In the genomic region with DNA sequence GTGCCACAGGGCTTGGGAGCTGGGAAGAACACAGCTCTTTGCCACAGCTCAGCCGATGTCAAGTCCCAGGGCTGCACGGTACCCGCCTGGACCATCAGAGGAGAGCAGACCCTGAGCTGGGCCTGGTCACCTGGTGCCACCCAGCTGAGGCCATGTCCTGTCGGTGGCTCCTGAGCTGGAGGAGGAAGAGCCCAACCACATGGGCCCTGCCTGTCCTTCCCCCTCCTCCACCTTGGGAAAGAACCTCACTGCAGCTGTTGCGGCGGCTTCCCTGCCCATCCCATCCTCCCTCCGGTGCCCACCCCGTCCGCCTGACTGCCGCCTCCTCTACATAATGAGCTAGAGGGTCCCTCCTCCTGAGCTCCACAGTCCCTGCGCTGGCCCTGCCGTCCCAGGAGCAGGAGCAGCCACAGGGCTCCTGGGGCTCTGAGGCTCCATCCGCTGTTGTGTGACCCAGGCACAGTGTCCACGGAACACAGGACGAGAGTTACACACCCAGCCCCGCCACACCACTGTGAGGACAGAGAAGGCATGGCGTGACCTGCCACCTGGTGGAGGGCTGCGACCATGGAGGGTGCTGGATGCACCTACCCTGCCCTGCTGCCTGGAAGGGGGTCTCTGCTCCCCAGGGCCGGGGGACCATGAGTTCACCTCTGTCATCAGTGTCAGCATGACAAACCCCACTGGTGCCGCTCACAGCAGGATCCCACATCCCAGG, we compare ENCODE assay signal across 8 cellular contexts. TPM values are rescaled to one million over a fixed set of nuclear protein-coding genes. Genes with fewer than 3 reads are reported as not detected.
DNase-seq lines count a peak whose midpoint lies in the region; ATAC-seq, FAIRE-seq and TF ChIP-seq lines count a peak whose summit lies in the region.

No MANE protein-coding gene starts in this region.

- FAIRE-seq in GM18507 (lab: Jason Lieb, UNC): peak; percentile 62

- peak; percentile 65 for TF ChIP-seq CTCF in type B pancreatic cell (conservative IDR thresholded peaks at IDR 0.05)

- peaks cover 4% of the 10 kb centered on the region for H3K27me3 Mint-ChIP-seq in type B pancreatic cell

- H3K4me3 Mint-ChIP-seq in type B pancreatic cell: no peak overlapping the region

- peak; percentile 62 for DNase-seq in AG08396 (ENCODE audit: low spot score)
- DNase-seq in GM18507 (ENCODE audit: extremely low spot score, insufficient read length, low read depth): peak; percentile 64
- DNase-seq in T follicular helper cell (ENCODE audit: low read depth): peak; percentile 15
- DNase-seq in central memory CD4-positive, alpha-beta T cell: peak; percentile 33
- DNase-seq in lung microvascular endothelial cell (ENCODE audit: low read depth in 2 of 2): peak; percentile 29 to 58
- no peak for DNase-seq in type B pancreatic cell (ENCODE audit: extremely low spot score, unreplicated experiment)
- DNase-seq in NCI-H1048 (lab: John Stamatoyannopoulos, UW): no peak

- no peak for ATAC-seq in GM18861 (IDR thresholded peaks at IDR 0.05; ENCODE audit: unreplicated experiment)

- H3K27ac Mint-ChIP-seq in type B pancreatic cell: peak overlapping the region; percentile 21

- no peaks in the 10 kb centered on the region for H3K9me3 Mint-ChIP-seq in type B pancreatic cell

- H3K36me3 Mint-ChIP-seq in type B pancreatic cell: no peaks in the 10 kb centered on the region

- peaks cover 4% of the 10 kb centered on the region for H3K4me1 Mint-ChIP-seq in type B pancreatic cell (ENCODE audit: unreplicated experiment)

RNA-seq across cellular contexts. Expression of a gene that starts 21.4 kb away (rescaled TPM):
- total RNA-seq in lung microvascular endothelial cell: 12.4 and 14.5 TPM in 2 replicates
- total RNA-seq in type B pancreatic cell (ENCODE audit: low replicate concordance): 29.1 and 33.4 TPM in 2 replicates

Comparison
In these comparisons a context has a peak if more than half of its experiments do, and no peak if none do; other contexts are left out.
1. DNase-seq: peak in AG08396 (single experiment), GM18507 (single experiment), T follicular helper cell (single experiment), central memory CD4-positive, alpha-beta T cell (single experiment) and lung microvascular endothelial cell (2 of 2); none in type B pancreatic cell (single experiment) and NCI-H1048 (single experiment).